Comparison of ENCODE assay signal across 8 cellular contexts in genomic region chr18:56637897-56638231, GRCh38.
DNase-seq lines count a peak whose midpoint lies in the region; ATAC-seq lines count a peak whose summit lies in the region.

No MANE protein-coding gene starts in this region.

- no peaks in the 10 kb centered on the region for H3K9me3 ChIP-seq in mucosa of rectum (ENCODE audit: control insufficient read depth in 2 of 2, low read length in 2 of 2)

- peak; percentile 11 for ATAC-seq in HG02623 (IDR thresholded peaks at IDR 0.05; ENCODE audit: unreplicated experiment)
- ATAC-seq in HG03521 (IDR thresholded peaks at IDR 0.05; ENCODE audit: unreplicated experiment) = no peak

- H3K4me3 ChIP-seq in mucosa of rectum (ENCODE audit: low read length in 2 of 2) = peak overlapping the region; percentile 81 to 94

- DNase-seq in NCI-H1105 treated with DMSO at 0.1 percent for 48 hours (lab: John Stamatoyannopoulos, UW) = peak; percentile 24
- no peak for DNase-seq in NCI-H1105 (lab: John Stamatoyannopoulos, UW)
- peak; percentile 26 for DNase-seq in RKO (ENCODE audit: low spot score)
- peak; percentile 21 for DNase-seq in effector CD8-positive, alpha-beta T cell (lab: John Stamatoyannopoulos, UW)
- no peak for DNase-seq in NCI-H2171 (lab: John Stamatoyannopoulos, UW)

- H3K9ac ChIP-seq in mucosa of rectum (ENCODE audit: low read depth in 1 of 2, low read length in 2 of 2) = peak overlapping the region; percentile 88 to 96

- no peaks in the 10 kb centered on the region for H3K27me3 ChIP-seq in mucosa of rectum (ENCODE audit: control insufficient read depth in 2 of 2, insufficient read depth in 2 of 2, low read length in 2 of 2)

- H3K36me3 ChIP-seq in mucosa of rectum (ENCODE audit: control insufficient read depth in 2 of 2, insufficient read depth in 2 of 2, low read length in 2 of 2) = peaks cover 0 to 5% of the 10 kb centered on the region in 2 donors

- peaks cover 3 to 11% of the 10 kb centered on the region in 2 donors for H3K4me1 ChIP-seq in mucosa of rectum (ENCODE audit: control insufficient read depth in 2 of 2, insufficient read depth in 2 of 2, low read length in 2 of 2)

- H3K27ac ChIP-seq in mucosa of rectum (ENCODE audit: low read depth in 2 of 2, low read length in 2 of 2) = peak overlapping the region; percentile 93 to 94

Comparison
In these comparisons a context has a peak if more than half of its experiments do, and no peak if none do; other contexts are left out.
1. DNase-seq: peak in NCI-H1105 treated with DMSO at 0.1 percent for 48 hours (single experiment), RKO (single experiment) and effector CD8-positive, alpha-beta T cell (single experiment); none in NCI-H1105 (single experiment) and NCI-H2171 (single experiment).